ENCODE assay signal across 18 cellular contexts in the genomic region with DNA sequence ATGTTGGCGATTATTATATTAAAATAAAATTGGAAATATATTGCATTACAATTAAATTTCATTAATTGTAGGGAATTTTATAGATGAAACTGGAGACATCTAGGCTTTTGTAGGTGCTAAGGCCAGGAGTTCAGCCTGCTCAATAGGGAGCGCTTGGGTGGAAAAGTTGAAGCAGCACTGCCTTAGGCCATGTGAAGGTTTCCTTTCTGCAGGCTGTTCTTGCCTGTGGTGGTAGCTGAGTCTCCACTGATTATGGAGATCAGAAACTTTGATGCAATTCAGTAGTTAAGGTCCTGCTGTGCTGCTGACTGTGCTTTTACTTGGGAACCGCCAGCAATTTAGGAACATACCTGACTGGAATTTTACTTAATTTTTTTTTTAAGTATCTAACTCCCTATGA.
DNase-seq lines count a peak whose midpoint lies in the region; ATAC-seq and TF ChIP-seq lines count a peak whose summit lies in the region.
"Had no signal": no experiment of that assay in that cellular context is flagged by ENCODE, and none has a peak within 500 bp of the region (broad histone marks: within the 10 kb centered on the region; RNA-seq: fewer than 3 reads in every experiment).

No MANE protein-coding gene starts in this region.

- H3K4me1 Mint-ChIP-seq in H9 = peaks cover 8 to 10% of the 10 kb centered on the region in 2 experiments
- H3K4me1 Mint-ChIP-seq: CD8-positive, alpha-beta memory T cell had no signal

- TF ChIP-seq POLR2A in Peyer's patch (IDR thresholded peaks at IDR 0.05) = no peak

- H3K9me3 ChIP-seq in H9 (ENCODE audit: control insufficient read depth, low read depth, low read length) (no peaks in the 10 kb centered on the region), Peyer's patch (no peaks in the 10 kb centered on the region), mucosa of descending colon (no peaks in the 10 kb centered on the region)
- H3K9me3 ChIP-seq: BLaER1 treated with 17β-estradiol and CSF1 and Interleukin-3, amounts not matched to agents 10 nM and 100 nM had no signal

- no peak for TF ChIP-seq CTCF in H9 (conservative IDR thresholded peaks at IDR 0.05)
- no peak for TF ChIP-seq CTCF in VCaP (conservative IDR thresholded peaks at IDR 0.05)
- TF ChIP-seq CTCF in Peyer's patch (IDR thresholded peaks at IDR 0.05) = no peak
- TF ChIP-seq CTCF in mucosa of descending colon (IDR thresholded peaks at IDR 0.05) = no peak

- no peak overlapping the region for H2BK120ac ChIP-seq in H9 (ENCODE audit: low read depth, low read length, poor library complexity, severe bottlenecking)

- H3K36me3 ChIP-seq in Peyer's patch (no peaks in the 10 kb centered on the region), mucosa of descending colon (ENCODE audit: low read depth) (no peaks in the 10 kb centered on the region)

- WGBS in H9 (ENCODE audit: extremely low coverage, insufficient read length, low lambda C conversion rate) = no CpG with 5 or more reads among the region's 3 CpGs

- no peaks in the 10 kb centered on the region for H3K27me3 ChIP-seq in H9 (ENCODE audit: insufficient read depth, low read length)
- H3K27me3 ChIP-seq in Peyer's patch = no peaks in the 10 kb centered on the region
- H3K27me3 ChIP-seq: BLaER1 treated with 17β-estradiol and CSF1 and Interleukin-3, amounts not matched to agents 10 nM and 100 nM had no signal

- H3K4me3 ChIP-seq in Peyer's patch (no peak overlapping the region), mucosa of descending colon (no peak overlapping the region)
- H3K4me3 ChIP-seq: BLaER1 treated with 17β-estradiol and CSF1 and Interleukin-3, amounts not matched to agents 10 nM and 100 nM; GM23248 had no signal

- H3K56ac ChIP-seq in H9 (ENCODE audit: insufficient read length, low read depth, low read length) = no peak overlapping the region

- H2AFZ ChIP-seq in H9 (ENCODE audit: low read length) = no peak overlapping the region
- H2AFZ ChIP-seq: GM23248 had no signal

- H3T11ph ChIP-seq in H9 (ENCODE audit: low read length) = no peak overlapping the region

- H3K79me2 ChIP-seq in H9 (ENCODE audit: insufficient read depth, low read length) = no peaks in the 10 kb centered on the region

- no peaks in the 10 kb centered on the region for H3K36me3 Mint-ChIP-seq in H9 (ENCODE audit: insufficient read depth in 1 of 3, low read depth in 3 of 3)

- DNase-seq in H9 (peak; percentile 32), iPS-NIHi11 (ENCODE audit: low spot score) (peak; percentile 11), Peyer's patch (no peak), mucosa of descending colon (no peak), cerebellar nuclear complex (lab: John Stamatoyannopoulos, UW) (no peak), DMS153 (lab: John Stamatoyannopoulos, UW) (no peak)
- DNase-seq: CD8-positive, alpha-beta memory T cell; COR-L47; DMS 273 treated with DMSO at 0.1 percent for 48 hours; DMS79; GF-D8; GM23248; HFFc6 had no signal

- H3K9me3 Mint-ChIP-seq in H9 = no peaks in the 10 kb centered on the region
- H3K9me3 Mint-ChIP-seq: CD8-positive, alpha-beta memory T cell; HFFc6 had no signal

- intact Hi-C loops in mucosa of descending colon (cut with DNase I, micrococcal nuclease) = no loop called here

- no peak overlapping the region for H3K4me3 Mint-ChIP-seq in H9
- H3K4me3 Mint-ChIP-seq: B cell; CD8-positive, alpha-beta memory T cell; HFFc6 had no signal

- no peaks in the 10 kb centered on the region for H4K20me1 ChIP-seq in H9 (ENCODE audit: control insufficient read depth, insufficient read depth, insufficient read length)
- H4K20me1 ChIP-seq: BLaER1 treated with 17β-estradiol and CSF1 and Interleukin-3, amounts not matched to agents 10 nM and 100 nM had no signal

- no peak overlapping the region for H2BK20ac ChIP-seq in H9 (ENCODE audit: low read depth, low read length, poor library complexity, severe bottlenecking)

- no peak overlapping the region for H3K9ac ChIP-seq in H9 (ENCODE audit: extremely low read depth, insufficient read length, low read length)
- H3K9ac ChIP-seq: BLaER1 treated with 17β-estradiol and CSF1 and Interleukin-3, amounts not matched to agents 10 nM and 100 nM; GM23248 had no signal

- H3K23me2 ChIP-seq in H9 (ENCODE audit: insufficient read length, low read depth, low read length, poor library complexity, severe bottlenecking) = no peaks in the 10 kb centered on the region

- no peak overlapping the region for H2AK5ac ChIP-seq in H9 (ENCODE audit: insufficient read length, low read length)

- H3K23ac ChIP-seq in H9 (ENCODE audit: insufficient read length, low read depth, low read length) = no peak overlapping the region

- H3K27ac Mint-ChIP-seq in H9 = no peak overlapping the region
- H3K27ac Mint-ChIP-seq: B cell; CD8-positive, alpha-beta memory T cell; HFFc6 had no signal

- H2BK15ac ChIP-seq in H9 (ENCODE audit: low read depth, low read length) = no peak overlapping the region

- H3K4me1 ChIP-seq in H9 (ENCODE audit: insufficient read depth, low read length) = no peaks in the 10 kb centered on the region
- no peaks in the 10 kb centered on the region for H3K4me1 ChIP-seq in Peyer's patch
- no peaks in the 10 kb centered on the region for H3K4me1 ChIP-seq in mucosa of descending colon (ENCODE audit: low read depth)
- H3K4me1 ChIP-seq: BLaER1 treated with 17β-estradiol and CSF1 and Interleukin-3, amounts not matched to agents 10 nM and 100 nM had no signal

- no peak overlapping the region for H3K18ac ChIP-seq in H9 (ENCODE audit: insufficient read length, low read depth, low read length)

- H2BK5ac ChIP-seq in H9 (ENCODE audit: insufficient read length, low read length) = no peak overlapping the region

- no peaks in the 10 kb centered on the region for H3K27me3 Mint-ChIP-seq in H9 (ENCODE audit: low read depth)
- H3K27me3 Mint-ChIP-seq: B cell; CD8-positive, alpha-beta memory T cell had no signal

- no peak overlapping the region for H4K91ac ChIP-seq in H9 (ENCODE audit: insufficient read length, low read depth, low read length)

- H3K79me1 ChIP-seq in H9 (ENCODE audit: insufficient read depth, low read depth, low read length, poor library complexity, severe bottlenecking) = no peaks in the 10 kb centered on the region

- no peak overlapping the region for H4K5ac ChIP-seq in H9 (ENCODE audit: insufficient read length, low read depth, low read length)

- no peak for ATAC-seq in mucosa of descending colon
- ATAC-seq: HCT116 had no signal

- no peak overlapping the region for H3K4ac ChIP-seq in H9 (ENCODE audit: low read depth, low read length)

- no peak overlapping the region for H2BK12ac ChIP-seq in H9 (ENCODE audit: insufficient read length, low read depth, low read length)

- H3K27ac ChIP-seq in H9 (ENCODE audit: insufficient read length, low read depth, low read length) (no peak overlapping the region), VCaP (peak overlapping the region; percentile 49; the same call in 1 of the 2 replicates), Peyer's patch (no peak overlapping the region)
- H3K27ac ChIP-seq: BLaER1 treated with 17β-estradiol and CSF1 and Interleukin-3, amounts not matched to agents 10 nM and 100 nM; GM23248; HL-60 had no signal

- H3K14ac ChIP-seq in H9 (ENCODE audit: insufficient read depth, low read length) = no peak overlapping the region

- H3K4me2 ChIP-seq in H9 (ENCODE audit: insufficient read depth, insufficient read length, low read length) = no peak overlapping the region
- H3K4me2 ChIP-seq: BLaER1 treated with 17β-estradiol and CSF1 and Interleukin-3, amounts not matched to agents 10 nM and 100 nM had no signal

- no peak overlapping the region for H4K8ac ChIP-seq in H9 (replicated peaks; ENCODE audit: insufficient read length, low read depth, low read length)

Comparison
In these comparisons a context has a peak if more than half of its experiments do, and no peak if none do; other contexts are left out.
1. DNase-seq: peak in H9 (single experiment) and iPS-NIHi11 (single experiment); none in Peyer's patch (0 of 3), mucosa of descending colon (0 of 3), cerebellar nuclear complex (0 of 2) and DMS153 (single experiment).